In the genomic region with DNA sequence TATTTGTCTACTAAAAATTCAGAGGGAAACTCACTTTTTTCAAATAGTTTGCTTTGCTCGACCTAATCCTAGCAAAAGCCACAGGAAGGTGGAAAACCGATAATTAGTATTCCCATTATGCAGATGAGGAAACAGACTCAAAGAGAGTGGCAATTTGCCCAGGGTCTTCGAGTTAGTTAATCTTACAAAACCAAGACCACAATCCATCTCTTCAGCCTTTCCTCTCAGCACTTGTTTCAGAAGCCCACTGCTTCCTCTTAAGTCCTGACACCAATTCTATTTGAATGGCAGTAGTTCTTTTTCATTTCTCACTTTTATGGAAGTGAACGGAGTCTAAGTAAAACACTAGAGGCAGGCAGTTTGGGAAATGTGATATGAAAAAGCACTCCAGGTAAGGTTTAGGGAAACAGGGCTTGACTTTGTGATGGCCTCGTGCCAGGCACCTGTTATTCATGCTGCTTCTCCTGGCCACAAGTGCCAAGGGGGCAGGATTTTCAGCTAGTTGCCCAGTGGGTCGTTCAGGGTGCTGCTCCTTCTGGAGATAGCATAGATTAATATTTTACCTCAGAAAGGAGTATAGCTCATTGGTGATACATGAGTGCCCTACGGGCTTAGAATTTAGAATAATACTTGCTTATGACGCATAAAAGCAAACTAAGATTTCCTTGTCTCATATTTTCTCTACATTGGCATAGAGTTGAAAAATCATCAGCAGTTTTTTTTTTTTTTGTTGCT, we compare ENCODE assay signal across 11 cellular contexts.
A peak's percentile ranks its signal among the peaks of the same experiment; 100 is the strongest.
DNase-seq lines count a peak whose midpoint lies in the region; ATAC-seq lines count a peak whose summit lies in the region.
"Had no signal": no experiment of that assay in that cellular context is flagged by ENCODE, and none has a peak within 500 bp of the region (broad histone marks: within the 10 kb centered on the region; RNA-seq: fewer than 3 reads in every experiment).

No MANE protein-coding gene starts in this region.

- no peaks in the 10 kb centered on the region for H3K9me3 Mint-ChIP-seq in stimulated activated effector memory CD8-positive, alpha-beta T cell treated with anti-CD3 and anti-CD28 coated beads, Interleukin-12 subunit alpha, Interleukin-12 subunit beta, amount 100 ng/mL, for 72 hours

- H3K27ac Mint-ChIP-seq in stimulated activated effector memory CD8-positive, alpha-beta T cell treated with anti-CD3 and anti-CD28 coated beads, Interleukin-12 subunit alpha, Interleukin-12 subunit beta, amount 100 ng/mL, for 72 hours, result no peak overlapping the region

- H3K4me1 Mint-ChIP-seq in stimulated activated effector memory CD8-positive, alpha-beta T cell treated with anti-CD3 and anti-CD28 coated beads, Interleukin-12 subunit alpha, Interleukin-12 subunit beta, amount 100 ng/mL, for 72 hours, result no peaks in the 10 kb centered on the region

- H3K36me3 Mint-ChIP-seq in stimulated activated effector memory CD8-positive, alpha-beta T cell treated with anti-CD3 and anti-CD28 coated beads, Interleukin-12 subunit alpha, Interleukin-12 subunit beta, amount 100 ng/mL, for 72 hours, result no peaks in the 10 kb centered on the region

- peak; percentile 51 for ATAC-seq in left lobe of liver
- no peak for ATAC-seq in HG03097 (IDR thresholded peaks at IDR 0.05; ENCODE audit: low FRiP score, unreplicated experiment)
- ATAC-seq in GM18909 (IDR thresholded peaks at IDR 0.05; ENCODE audit: poor library complexity, unreplicated experiment), result no peak
- no peak for ATAC-seq in stimulated activated effector memory CD8-positive, alpha-beta T cell treated with anti-CD3 and anti-CD28 coated beads, Interleukin-12 subunit alpha, Interleukin-12 subunit beta, amount 100 ng/mL, for 72 hours
- ATAC-seq: HCT116 had no signal

- no peak overlapping the region for H3K4me3 Mint-ChIP-seq in stimulated activated effector memory CD8-positive, alpha-beta T cell treated with anti-CD3 and anti-CD28 coated beads, Interleukin-12 subunit alpha, Interleukin-12 subunit beta, amount 100 ng/mL, for 72 hours

- DNase-seq in SIG-M5 treated with dmso at 0.1 percent for 504 hours (lab: John Stamatoyannopoulos, UW; ENCODE audit: unreplicated experiment), result peak; percentile 53
- no peak for DNase-seq in SIG-M5 (lab: John Stamatoyannopoulos, UW)
- DNase-seq in RPMI8226, result peak; percentile 74
- peak; percentile 86 for DNase-seq in left lobe of liver (ENCODE audit: low spot score)
- no peak for DNase-seq in 8988T
- DNase-seq in stimulated activated effector memory CD8-positive, alpha-beta T cell treated with anti-CD3 and anti-CD28 coated beads, Interleukin-12 subunit alpha, Interleukin-12 subunit beta, amount 100 ng/mL, for 72 hours (ENCODE audit: low spot score in 2 of 2), result no peak
- DNase-seq: cortex of kidney, spleen had no signal

Comparison
In these comparisons a context has a peak if more than half of its experiments do, and no peak if none do; other contexts are left out.
1. DNase-seq: peak in SIG-M5 treated with dmso at 0.1 percent for 504 hours (single experiment), RPMI8226 (single experiment) and left lobe of liver (single experiment); none in SIG-M5 (single experiment), 8988T (single experiment) and stimulated activated effector memory CD8-positive, alpha-beta T cell treated with anti-CD3 and anti-CD28 coated beads, Interleukin-12 subunit alpha, Interleukin-12 subunit beta, amount 100 ng/mL, for 72 hours (0 of 2).